Comparison of ENCODE assay signal across 17 cellular contexts in the genomic region with DNA sequence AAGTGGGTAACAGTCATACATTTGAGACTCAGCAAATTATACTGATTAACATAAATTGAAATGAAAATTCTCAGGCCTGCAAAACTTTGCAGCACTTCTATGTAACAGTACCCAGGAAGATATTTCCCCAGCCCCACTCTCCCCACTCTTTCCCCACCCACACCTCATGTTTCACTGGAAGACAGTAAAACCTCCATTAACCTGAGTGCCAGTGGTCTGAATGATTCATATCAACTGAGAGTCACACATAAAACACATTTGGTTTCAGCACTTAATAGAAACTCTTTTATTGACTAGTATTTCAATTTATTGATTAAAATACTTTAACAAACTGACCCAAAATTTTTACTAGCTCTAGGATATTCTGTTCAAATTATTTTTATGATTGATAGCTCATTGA. TPM values are rescaled to one million over a fixed set of nuclear protein-coding genes. Genes with fewer than 3 reads are reported as not detected.
DNase-seq lines count a peak whose midpoint lies in the region; ATAC-seq, FAIRE-seq and TF ChIP-seq lines count a peak whose summit lies in the region.
"Had no signal": no experiment of that assay in that cellular context is flagged by ENCODE, and none has a peak within 500 bp of the region (broad histone marks: within the 10 kb centered on the region; RNA-seq: fewer than 3 reads in every experiment).

No MANE protein-coding gene starts in this region.

- no peak overlapping the region for H3K27ac Mint-ChIP-seq in astrocyte (ENCODE audit: unreplicated experiment)
- H3K27ac Mint-ChIP-seq: H9 had no signal

- H3K4me1 ChIP-seq in A549, result peaks cover 14% of the 10 kb centered on the region; the same call in 2 of the 3 replicates
- no peaks in the 10 kb centered on the region for H3K4me1 ChIP-seq in astrocyte (ENCODE audit: insufficient read depth, low read length)
- H3K4me1 ChIP-seq: Caco-2, Peyer's patch had no signal

- no peak for TF ChIP-seq EP300 in A549 (IDR thresholded peaks at IDR 0.05)

- no peaks in the 10 kb centered on the region for H3K27me3 Mint-ChIP-seq in astrocyte (ENCODE audit: low read depth, unreplicated experiment)
- H3K27me3 Mint-ChIP-seq: IgD-negative memory B cell had no signal

- DNase-seq in A549 (ENCODE audit: low read depth in 1 of 2, low spot score in 1 of 2) (no peak), LHCN-M2 (ENCODE audit: low read depth) (peak; percentile 55), astrocyte (ENCODE audit: low read depth) (peak; percentile 33), RKO (ENCODE audit: low spot score) (no peak), activated gamma-delta T cell treated with Interleukin-2 at 50 U/mL for 16 hours (no peak), NCI-H69 (lab: John Stamatoyannopoulos, UW) (no peak)
- DNase-seq in stimulated activated naive CD4-positive, alpha-beta T cell treated with Interleukin-2 at 50 U/mL for 16 hours (lab: John Stamatoyannopoulos, UW), result no peak
- DNase-seq: Caco-2, H9, NCI-H187 treated with DMSO at 0.1 percent for 48 hours, NCI-H446 treated with DMSO at 0.1 percent for 48 hours, NCI-H82, Peyer's patch had no signal

- POLR2A ChIA-PET in A549 (lab: Yijun Ruan, JAX), result no interaction called here

- H2AFZ ChIP-seq in astrocyte (ENCODE audit: low read depth, low read length), result no peak overlapping the region

- peak overlapping the region in 1 of 2 experiments; percentile 32; a peak in 2 of 6 replicates for H3K27ac ChIP-seq in A549
- H3K27ac ChIP-seq in astrocyte (ENCODE audit: low read depth, low read length), result no peak overlapping the region
- H3K27ac ChIP-seq: Peyer's patch had no signal

- no peak overlapping the region for H3K4me3 Mint-ChIP-seq in astrocyte (ENCODE audit: unreplicated experiment)
- H3K4me3 Mint-ChIP-seq: CD14-positive monocyte, H9, IgD-negative memory B cell had no signal

- H3K36me3 ChIP-seq in astrocyte (ENCODE audit: insufficient read depth, low read length), result no peaks in the 10 kb centered on the region
- H3K36me3 ChIP-seq: Peyer's patch had no signal

- no peak for FAIRE-seq in A549 (lab: Jason Lieb, UNC)
- FAIRE-seq in astrocyte (lab: Jason Lieb, UNC), result no peak
- peak; percentile 62 for FAIRE-seq in islet of Langerhans (lab: Jason Lieb, UNC)

- no peaks in the 10 kb centered on the region for H3K27me3 ChIP-seq in astrocyte (ENCODE audit: insufficient read depth, low read length)
- H3K27me3 ChIP-seq: Peyer's patch had no signal

- no peaks in the 10 kb centered on the region for H4K20me1 ChIP-seq in astrocyte (ENCODE audit: insufficient read depth, low read length)

- no peaks in the 10 kb centered on the region for H3K9me3 Mint-ChIP-seq in astrocyte (ENCODE audit: unreplicated experiment)
- H3K9me3 Mint-ChIP-seq: CD14-positive monocyte, H9, IgD-negative memory B cell had no signal

- no peaks in the 10 kb centered on the region for H3K36me3 Mint-ChIP-seq in astrocyte (ENCODE audit: low read depth, unreplicated experiment)
- H3K36me3 Mint-ChIP-seq: CD14-positive monocyte, IgD-negative memory B cell had no signal

- H3K79me2 ChIP-seq in astrocyte (ENCODE audit: insufficient read depth, low read length), result no peaks in the 10 kb centered on the region

- H3K9ac ChIP-seq in astrocyte (ENCODE audit: low read length), result no peak overlapping the region

- CTCF ChIA-PET in A549 (lab: Yijun Ruan, JAX), result interaction anchor here (1.7 to 1.8 kb wide), 2 partner anchors 21 to 114 kb away, joined by 3 to 5 read pairs; no protein-coding TSS in a partner anchor

- H3K9me3 ChIP-seq in A549, result no peaks in the 10 kb centered on the region
- H3K9me3 ChIP-seq in astrocyte (ENCODE audit: insufficient read depth, low read depth, low read length), result no peaks in the 10 kb centered on the region
- H3K9me3 ChIP-seq: Caco-2, Peyer's patch had no signal

- peaks cover 17% of the 10 kb centered on the region for H3K4me1 Mint-ChIP-seq in astrocyte (ENCODE audit: low read depth, unreplicated experiment)
- H3K4me1 Mint-ChIP-seq: IgD-negative memory B cell had no signal

- no peak for TF ChIP-seq POLR2A in A549 (IDR thresholded peaks at IDR 0.05; ENCODE audit: low read length)

- no peak for TF ChIP-seq CTCF in A549 (IDR thresholded peaks at IDR 0.05)
- TF ChIP-seq CTCF in astrocyte (IDR thresholded peaks at IDR 0.05; ENCODE audit: insufficient read depth, low read depth, low read length), result no peak

- no peak overlapping the region for H3K4me3 ChIP-seq in A549
- no peak overlapping the region for H3K4me3 ChIP-seq in astrocyte (ENCODE audit: insufficient read depth, low read depth, low read length)
- H3K4me3 ChIP-seq: Peyer's patch had no signal

- H3K4me2 ChIP-seq in A549 (peak overlapping the region; percentile 48; the same call in 1 of the 3 replicates), astrocyte (ENCODE audit: low read length) (no peak overlapping the region)

- no peak for ATAC-seq in A549

- TF ChIP-seq RAD21 in A549 (conservative IDR thresholded peaks at IDR 0.05 in 1 of 2, IDR thresholded peaks at IDR 0.05 in 1 of 2), result no peak

TF ChIP-seq in A549, 52 proteins besides CTCF, POLR2A, EP300 and RAD21 (continues in another document):
- TF ChIP-seq ZC3H11A (IDR thresholded peaks at IDR 0.05) (no peak), CHD4 (IDR thresholded peaks at IDR 0.05; ENCODE audit: borderline replicate concordance) (no peak), NPAS2 (CRISPR knock-in tag; IDR thresholded peaks at IDR 0.05; ENCODE audit: borderline replicate concordance) (no peak), ESRRA (IDR thresholded peaks at IDR 0.05; ENCODE audit: borderline replicate concordance, low read length) (no peak), MYC (IDR thresholded peaks at IDR 0.05; ENCODE audit: borderline replicate concordance, low read length) (no peak), MAFK (IDR thresholded peaks at IDR 0.05; ENCODE audit: partially characterized antibody) (no peak), MAZ (IDR thresholded peaks at IDR 0.05; ENCODE audit: borderline replicate concordance, low read depth, low read length) (no peak), NFE2L2 (conservative IDR thresholded peaks at IDR 0.05; ENCODE audit: low read length) (no peak), BHLHE40 (IDR thresholded peaks at IDR 0.05; ENCODE audit: low read depth, low read length) (no peak)
- TF ChIP-seq, protein P1, sequence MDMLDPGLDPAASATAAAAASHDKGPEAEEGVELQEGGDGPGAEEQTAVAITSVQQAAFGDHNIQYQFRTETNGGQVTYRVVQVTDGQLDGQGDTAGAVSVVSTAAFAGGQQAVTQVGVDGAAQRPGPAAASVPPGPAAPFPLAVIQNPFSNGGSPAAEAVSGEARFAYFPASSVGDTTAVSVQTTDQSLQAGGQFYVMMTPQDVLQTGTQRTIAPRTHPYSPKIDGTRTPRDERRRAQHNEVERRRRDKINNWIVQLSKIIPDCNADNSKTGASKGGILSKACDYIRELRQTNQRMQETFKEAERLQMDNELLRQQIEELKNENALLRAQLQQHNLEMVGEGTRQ (IDR thresholded peaks at IDR 0.05), result no peak
- TF ChIP-seq, protein P2, sequence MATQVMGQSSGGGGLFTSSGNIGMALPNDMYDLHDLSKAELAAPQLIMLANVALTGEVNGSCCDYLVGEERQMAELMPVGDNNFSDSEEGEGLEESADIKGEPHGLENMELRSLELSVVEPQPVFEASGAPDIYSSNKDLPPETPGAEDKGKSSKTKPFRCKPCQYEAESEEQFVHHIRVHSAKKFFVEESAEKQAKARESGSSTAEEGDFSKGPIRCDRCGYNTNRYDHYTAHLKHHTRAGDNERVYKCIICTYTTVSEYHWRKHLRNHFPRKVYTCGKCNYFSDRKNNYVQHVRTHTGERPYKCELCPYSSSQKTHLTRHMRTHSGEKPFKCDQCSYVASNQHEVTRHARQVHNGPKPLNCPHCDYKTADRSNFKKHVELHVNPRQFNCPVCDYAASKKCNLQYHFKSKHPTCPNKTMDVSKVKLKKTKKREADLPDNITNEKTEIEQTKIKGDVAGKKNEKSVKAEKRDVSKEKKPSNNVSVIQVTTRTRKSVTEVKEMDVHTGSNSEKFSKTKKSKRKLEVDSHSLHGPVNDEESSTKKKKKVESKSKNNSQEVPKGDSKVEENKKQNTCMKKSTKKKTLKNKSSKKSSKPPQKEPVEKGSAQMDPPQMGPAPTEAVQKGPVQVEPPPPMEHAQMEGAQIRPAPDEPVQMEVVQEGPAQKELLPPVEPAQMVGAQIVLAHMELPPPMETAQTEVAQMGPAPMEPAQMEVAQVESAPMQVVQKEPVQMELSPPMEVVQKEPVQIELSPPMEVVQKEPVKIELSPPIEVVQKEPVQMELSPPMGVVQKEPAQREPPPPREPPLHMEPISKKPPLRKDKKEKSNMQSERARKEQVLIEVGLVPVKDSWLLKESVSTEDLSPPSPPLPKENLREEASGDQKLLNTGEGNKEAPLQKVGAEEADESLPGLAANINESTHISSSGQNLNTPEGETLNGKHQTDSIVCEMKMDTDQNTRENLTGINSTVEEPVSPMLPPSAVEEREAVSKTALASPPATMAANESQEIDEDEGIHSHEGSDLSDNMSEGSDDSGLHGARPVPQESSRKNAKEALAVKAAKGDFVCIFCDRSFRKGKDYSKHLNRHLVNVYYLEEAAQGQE (IDR thresholded peaks at IDR 0.05), result no peak

RNA-seq across cellular contexts. Expression of gene CXCL6, which starts 6.9 kb away (rescaled TPM):
- 0.06 TPM in 1 of 2 replicates, not detected in the other for polyA plus RNA-seq in A549 (2011; rRNA removed)
- polyA plus RNA-seq in A549 (2012; cell fraction: cytosol; rRNA removed), result 0.01 TPM in 1 of 2 replicates, not detected in the other
- not detected in 2 replicates for polyA plus RNA-seq in A549 (2012; cell fraction: nucleus; rRNA removed)
- polyA plus RNA-seq in A549 (2017; fragmentation: RNase III; extraction: RNeasy Plus Mini Kit Qiagen cat#74134 plus additional on column Dnase treatment), result 0.11 to 0.16 TPM in 2 of 3 replicates, not detected in the other
- not detected in 2 replicates for polyA minus RNA-seq in A549 (2011; rRNA and poly(A)+ RNA removed)
- 0.34 and 0.58 TPM in 2 replicates for total RNA-seq in LHCN-M2 (2014; rRNA removed)
- 0.61 TPM for polyA plus RNA-seq in LHCN-M2 (2012)
- total RNA-seq in astrocyte, result 16.7 and 18.5 TPM in 2 replicates
- total RNA-seq: A172, Caco-2 had no signal
- polyA plus RNA-seq: CD14-positive monocyte, IgD-negative memory B cell had no signal

RNA-seq across cellular contexts. Expression of gene PF4V1, which starts 9.7 kb away (rescaled TPM):
- polyA plus RNA-seq in A549 (2011; rRNA removed), result not detected in 2 replicates
- polyA plus RNA-seq in A549 (2012; cell fraction: cytosol; rRNA removed), result not detected in 2 replicates
- polyA plus RNA-seq in A549 (2012; cell fraction: nucleus; rRNA removed), result not detected in 2 replicates
- not detected in 3 replicates for polyA plus RNA-seq in A549 (2017; fragmentation: RNase III; extraction: RNeasy Plus Mini Kit Qiagen cat#74134 plus additional on column Dnase treatment)
- not detected in 2 replicates for polyA minus RNA-seq in A549 (2011; rRNA and poly(A)+ RNA removed)
- not detected in 2 replicates for total RNA-seq in LHCN-M2 (2014; rRNA removed)
- not detected for polyA plus RNA-seq in LHCN-M2 (2012)
- not detected in 2 replicates for total RNA-seq in astrocyte
- total RNA-seq: A172, Caco-2, H9, Peyer's patch had no signal
- polyA plus RNA-seq: IgD-negative memory B cell had no signal

RNA-seq across cellular contexts. Expression of gene CXCL1, which starts 25.8 kb away (rescaled TPM):
- polyA plus RNA-seq in A549 (2011; rRNA removed) (16.3 and 20.0 TPM in 2 replicates), A549 (2017; fragmentation: RNase III; extraction: RNeasy Plus Mini Kit Qiagen cat#74134 plus additional on column Dnase treatment) (12.9 to 16.2 TPM (median 14.9 TPM) in 3 replicates)
- 23.1 and 27.7 TPM in 2 replicates for polyA plus RNA-seq in A549 (2012; cell fraction: cytosol; rRNA removed)
- polyA plus RNA-seq in A549 (2012; cell fraction: nucleus; rRNA removed), result 15.8 and 29.3 TPM in 2 replicates
- 3.1 and 5.4 TPM in 2 replicates for polyA minus RNA-seq in A549 (2011; rRNA and poly(A)+ RNA removed)
- total RNA-seq in LHCN-M2 (2014; rRNA removed) (2.0 and 2.9 TPM in 2 replicates), astrocyte (8.5 and 11.4 TPM in 2 replicates)
- 21.9 TPM for polyA plus RNA-seq in LHCN-M2 (2012)
- total RNA-seq: A172, Caco-2 had no signal
- polyA plus RNA-seq: IgD-negative memory B cell had no signal

Comparison
In these comparisons a context has a peak if more than half of its experiments do, and no peak if none do; other contexts are left out.
1. DNase-seq: peak in LHCN-M2 (single experiment) and astrocyte (single experiment); none in A549 (0 of 2), RKO (single experiment), activated gamma-delta T cell treated with Interleukin-2 at 50 U/mL for 16 hours (single experiment), NCI-H69 (single experiment) and stimulated activated naive CD4-positive, alpha-beta T cell treated with Interleukin-2 at 50 U/mL for 16 hours (single experiment).
2. RNA of gene CXCL6, which starts 6.9 kb away (total RNA-seq): 16.7 to 18.5 TPM in astrocyte; 0.34 to 0.58 TPM in LHCN-M2; every median in the first group is over 10 times any median in the second.